ENCODE assay signal across 8 cellular contexts in the genomic region with DNA sequence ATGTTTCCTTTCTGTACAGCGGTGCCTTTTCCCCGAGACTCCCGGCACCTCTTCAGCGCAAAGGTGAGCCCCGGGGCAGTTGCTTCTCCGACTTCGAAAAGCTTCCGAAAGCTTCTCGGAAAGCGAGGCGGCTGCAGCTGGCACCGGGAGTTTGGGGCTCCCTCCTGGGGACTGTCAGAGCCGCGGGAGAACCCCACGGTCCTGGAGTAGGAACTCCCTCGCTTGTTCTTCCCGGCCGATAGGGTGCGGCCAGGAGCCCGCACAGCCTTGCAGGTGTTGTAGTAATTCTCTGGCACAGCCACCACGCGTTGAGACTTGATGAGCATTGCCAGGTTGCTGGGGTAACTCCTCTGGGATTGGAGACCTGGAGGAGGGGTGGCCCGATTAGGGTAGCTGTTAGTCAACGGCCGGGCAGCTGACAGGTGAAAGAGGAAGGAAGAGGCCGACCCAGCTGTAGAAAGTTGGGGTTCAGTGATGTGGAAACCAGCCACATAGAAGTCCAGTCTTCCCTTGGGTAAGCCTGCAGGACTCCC. TPM values are rescaled to one million over a fixed set of nuclear protein-coding genes. Genes with fewer than 3 reads are reported as not detected.
DNase-seq lines count a peak whose midpoint lies in the region; ATAC-seq and TF ChIP-seq lines count a peak whose summit lies in the region.

No MANE protein-coding gene starts in this region.

- no peak for TF ChIP-seq POLR2A in spleen (IDR thresholded peaks at IDR 0.05)

- DNase-seq in SIG-M5 treated with dmso at 0.1 percent for 504 hours (lab: John Stamatoyannopoulos, UW; ENCODE audit: unreplicated experiment): peak; percentile 55
- DNase-seq in SIG-M5 (lab: John Stamatoyannopoulos, UW): no peak
- DNase-seq in NCI-H1417 (lab: John Stamatoyannopoulos, UW): peak; percentile 59 to 89 (median 76)
- DNase-seq in T-helper 1 cell: peak; percentile 18 to 36 (median 31)
- no peak for DNase-seq in immature natural killer cell
- DNase-seq in spleen: peak; percentile 92

- no peaks in the 10 kb centered on the region for H3K9me3 ChIP-seq in spleen

- H3K27ac ChIP-seq in spleen: peak overlapping the region; percentile 83 to 98 (median 93)

- peaks cover 0 to 16% (median 10%) of the 10 kb centered on the region in 6 donors for H3K36me3 ChIP-seq in spleen

- H3K9me3 Mint-ChIP-seq in brain (no peaks in the 10 kb centered on the region), immature natural killer cell (no peaks in the 10 kb centered on the region)

- WGBS in spleen, 5 donors: 0 to 1% (median 1%) methylated on average over 22 to 26 of the region's 26 CpGs

- H3K4me3 Mint-ChIP-seq in brain (peak overlapping the region; percentile 89 to 100 (median 98)), immature natural killer cell (peak overlapping the region; percentile 99)

- H3K27ac Mint-ChIP-seq in brain: peak overlapping the region in 4 of 5 experiments; percentile 67 to 82 (median 76)
- H3K27ac Mint-ChIP-seq in immature natural killer cell: peak overlapping the region; percentile 73 to 99 (median 86)

- H3K4me1 Mint-ChIP-seq in brain (peaks cover 26% of the 10 kb centered on the region), immature natural killer cell (peaks cover 26 to 32% of the 10 kb centered on the region in 2 donors)

- peak overlapping the region; percentile 85 to 99 (median 92) for H3K4me3 ChIP-seq in spleen

- peaks cover 25% of the 10 kb centered on the region for H3K36me3 Mint-ChIP-seq in brain
- H3K36me3 Mint-ChIP-seq in immature natural killer cell: peaks cover 6 to 10% (median 7%) of the 10 kb centered on the region in 3 donors

- peak in 1 of 2 experiments; percentile 51 for TF ChIP-seq CTCF in brain (conservative IDR thresholded peaks at IDR 0.05)
- TF ChIP-seq CTCF in spleen (IDR thresholded peaks at IDR 0.05 in 8 of 11, conservative IDR thresholded peaks at IDR 0.05 in 3 of 11): peak in 1 of 11 experiments; percentile 14

- no peaks in the 10 kb centered on the region for H3K27me3 ChIP-seq in spleen (replicated peaks in 1 of 7)

- intact Hi-C loops in spleen (cut with DNase I; ENCODE audit: low total_unique reads): no loop called here

- peaks cover 7% of the 10 kb centered on the region for H3K27me3 Mint-ChIP-seq in brain
- H3K27me3 Mint-ChIP-seq in immature natural killer cell (ENCODE audit: low read depth in 3 of 3): peaks cover 0 to 7% (median 2%) of the 10 kb centered on the region in 3 donors

- peak; percentile 23 for ATAC-seq in HG02870 (IDR thresholded peaks at IDR 0.05; ENCODE audit: unreplicated experiment)

- H3K4me1 ChIP-seq in spleen: peaks cover 11 to 46% (median 32%) of the 10 kb centered on the region in 6 donors

RNA-seq across cellular contexts. Expression of a gene that starts 0.7 kb away (rescaled TPM):
- polyA plus RNA-seq in brain (ENCODE audit: insufficient read depth, low read depth, low replicate concordance): 36.1 TPM
- polyA plus RNA-seq in immature natural killer cell: 1 to 10 TPM in 1 of 3 donors, under 1 TPM in 2; 0.05 to 1.3 (median 0.83) TPM
- 10 to 100 TPM; 18.6 to 27.0 (median 21.8) TPM for total RNA-seq in spleen
- polyA plus RNA-seq in spleen: 1 to 10 TPM; 3.6 to 6.8 (median 3.9) TPM

RNA-seq across cellular contexts. Expression of a gene that starts 1.1 kb away (rescaled TPM):
- 16.2 TPM for polyA plus RNA-seq in brain (ENCODE audit: insufficient read depth, low read depth, low replicate concordance)
- polyA plus RNA-seq in immature natural killer cell: 10 to 100 TPM; 20.6 to 24.8 (median 24.0) TPM
- 10 to 100 TPM in 6 of 7 donors, 1 to 10 TPM in 1; 7.4 to 16.8 (median 11.4) TPM for total RNA-seq in spleen
- 10 to 100 TPM in 2 of 3 donors, 1 to 10 TPM in 1; 9.5 to 12.9 (median 10.5) TPM for polyA plus RNA-seq in spleen

RNA-seq across cellular contexts. Expression of a gene that starts 33.5 kb away (rescaled TPM):
- polyA plus RNA-seq in brain (ENCODE audit: insufficient read depth, low read depth, low replicate concordance) (2.1 TPM), immature natural killer cell (1 to 10 TPM; 1.1 to 4.4 (median 1.6) TPM), spleen (1 to 10 TPM; 1.4 to 2.4 (median 1.5) TPM)
- 1 to 10 TPM in 5 of 7 donors, under 1 TPM in 2; 0.79 to 3.4 (median 1.1) TPM for total RNA-seq in spleen

Comparison
In these comparisons a context has a peak if more than half of its experiments do, and no peak if none do; other contexts are left out.
1. DNase-seq: peak in SIG-M5 treated with dmso at 0.1 percent for 504 hours (single experiment), NCI-H1417 (3 of 3), T-helper 1 cell (5 of 5) and spleen (single experiment); none in SIG-M5 (single experiment) and immature natural killer cell (0 of 3).